ENCODE assay signal across 8 cellular contexts in genomic region chr1:233294991-233295774, GRCh38. TPM values are rescaled to one million over a fixed set of nuclear protein-coding genes. Genes with fewer than 3 reads are reported as not detected.
A peak's percentile ranks its signal among the peaks of the same experiment; 100 is the strongest.
DNase-seq lines count a peak whose midpoint lies in the region; ATAC-seq and TF ChIP-seq lines count a peak whose summit lies in the region.

TSS of gene PCNX2 (minus strand) at chr1:233295725. CDS start at chr1:233295478, 247 bp downstream.

- no peaks in the 10 kb centered on the region for H3K9me3 ChIP-seq in mucosa of rectum (ENCODE audit: control insufficient read depth in 2 of 2, low read length in 2 of 2)

- in situ Hi-C loops in endometrial microvascular endothelial cells (cut with HindIII; ENCODE audit: inconsistent ontology term, low pct_unique_long_range_greater_than_20kb, low sequenced_read_pairs): no loop called here

- POLR2A ChIA-PET in activated CD8-positive, alpha-beta memory T cell treated with anti-CD3 and anti-CD28 coated beads for 36 hours (lab: Charles Lee): interaction anchor here (0.6 to 1.4 kb wide), 3 partner anchors 12 to 54 kb away, joined by 3 to 5 read pairs (median 3); no protein-coding TSS in a partner anchor

- TF ChIP-seq POLR2A in GM19099 (IDR thresholded peaks at IDR 0.05; ENCODE audit: extremely low read depth, insufficient read length, low read depth): peak; percentile 59

- H3K9ac ChIP-seq in mucosa of rectum (ENCODE audit: low read depth in 1 of 2, low read length in 2 of 2): peak within 1 kb of the TSS; percentile 36 to 59

- peak within 1 kb of the TSS; percentile 69 to 73 for H3K4me3 ChIP-seq in mucosa of rectum (ENCODE audit: low read length in 2 of 2)

- H3K27ac ChIP-seq in mucosa of rectum (ENCODE audit: low read depth in 2 of 2, low read length in 2 of 2): peak within 1 kb of the TSS; percentile 13 to 27

- DNase-seq in Ammon's horn (ENCODE audit: low spot score) (peak; percentile 81), NCI-H748 (lab: John Stamatoyannopoulos, UW; ENCODE audit: unreplicated experiment) (peak; percentile 73)
- DNase-seq in stimulated activated CD8-positive, alpha-beta memory T cell treated with anti-CD3 and anti-CD28 coated beads, Interleukin-4, amount 100 ng/mL, for 48 hours: peak; percentile 58

- peaks cover 0 to 6% of the 10 kb centered on the region in 2 donors for H3K4me1 ChIP-seq in mucosa of rectum (ENCODE audit: control insufficient read depth in 2 of 2, insufficient read depth in 2 of 2, low read length in 2 of 2)

- peak; percentile 92 for ATAC-seq in HG03354 (IDR thresholded peaks at IDR 0.05; ENCODE audit: poor library complexity, severe bottlenecking, unreplicated experiment)

- no peaks in the 10 kb centered on the region for H3K27me3 ChIP-seq in mucosa of rectum (ENCODE audit: control insufficient read depth in 2 of 2, insufficient read depth in 2 of 2, low read length in 2 of 2)

- CTCF ChIA-PET in activated CD8-positive, alpha-beta memory T cell treated with anti-CD3 and anti-CD28 coated beads for 36 hours (lab: Charles Lee): no interaction called here

- no peaks in the 10 kb centered on the region for H3K36me3 ChIP-seq in mucosa of rectum (ENCODE audit: control insufficient read depth in 2 of 2, insufficient read depth in 2 of 2, low read length in 2 of 2)

RNA-seq across cellular contexts. Expression of gene PCNX2, which starts in this region (rescaled TPM):
- total RNA-seq in activated CD8-positive, alpha-beta memory T cell treated with anti-CD3 and anti-CD28 coated beads for 36 hours: 10 to 100 TPM; 18.7 to 20.2 TPM
- total RNA-seq in endometrial microvascular endothelial cells (ENCODE audit: inconsistent ontology term): 16.4 TPM

Comparison
In these comparisons a context has a peak if more than half of its experiments do, and no peak if none do; other contexts are left out.
1. Peak in every context shown above with its lines: DNase-seq, ATAC-seq, H3K4me3 ChIP-seq and H3K27ac ChIP-seq.